In the genomic region with DNA sequence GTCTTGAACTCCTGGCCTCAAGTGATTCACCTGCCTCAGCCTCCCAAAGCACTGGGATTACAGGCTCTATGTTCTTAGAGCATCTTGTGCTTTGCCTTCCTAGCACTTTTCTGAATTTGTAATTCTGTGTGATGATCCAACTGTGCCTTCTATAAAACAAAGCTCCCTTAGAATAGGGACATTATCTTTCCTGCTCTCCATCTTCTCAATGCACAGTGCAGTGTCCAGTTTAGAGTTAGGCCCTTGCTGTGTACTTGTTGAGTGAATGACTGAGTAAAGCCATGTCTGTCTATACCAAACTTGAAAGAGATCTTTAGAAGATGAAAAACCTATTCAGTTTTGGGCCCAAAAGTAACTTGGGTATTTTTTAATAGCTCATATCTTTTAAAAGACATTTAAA, we compare ENCODE assay signal across 31 cellular contexts.
"Had no signal": no experiment of that assay in that cellular context is flagged by ENCODE, and none has a peak within 500 bp of the region (broad histone marks: within the 10 kb centered on the region; RNA-seq: fewer than 3 reads in every experiment).

No MANE protein-coding gene starts in this region.

- H3K9me3 ChIP-seq: SJSA1 had no signal

- H3K4me3 Mint-ChIP-seq: activated CD4-positive, alpha-beta memory T cell treated with anti-CD3 and anti-CD28 coated beads, Interleukin-2, amount 10 ng/mL, durations not matched to agents 7 days and 5 days; activated naive CD4-positive, alpha-beta T cell treated with anti-CD3 and anti-CD28 coated beads, Interleukin-2, amount 50 U/mL, for 24 hours; activated naive CD8-positive, alpha-beta T cell treated with anti-CD3 and anti-CD28 coated beads, Interleukin-2, amount 10 ng/mL, durations not matched to agents 7 days and 5 days; activated T-cell treated with anti-CD3 and anti-CD28 coated beads, Interleukin-2, amount 50 U/mL, for 24 hours had no signal

- H3K27ac Mint-ChIP-seq: activated CD4-positive, alpha-beta memory T cell treated with anti-CD3 and anti-CD28 coated beads, Interleukin-2, amount 10 ng/mL, durations not matched to agents 7 days and 5 days; activated naive CD4-positive, alpha-beta T cell treated with anti-CD3 and anti-CD28 coated beads, Interleukin-2, amount 50 U/mL, for 24 hours; activated naive CD8-positive, alpha-beta T cell treated with anti-CD3 and anti-CD28 coated beads, Interleukin-2, amount 10 ng/mL, durations not matched to agents 7 days and 5 days; activated T-cell treated with anti-CD3 and anti-CD28 coated beads, Interleukin-2, amount 50 U/mL, for 24 hours; activated T-helper 2 cell treated with anti-CD3 and anti-CD28 coated beads, Interferon-gamma antibody, Interleukin-2, Interleukin-4, amounts not matched to agents 10 μg/mL and 5 μg/mL and 100 μg/mL, durations not matched to agents 14 hours and 24 hours and 36 hours; T-cell had no signal

- ATAC-seq: Panc1, SK-N-SH treated with all-trans-retinoic acid at 6 μM for 48 hours, T-cell had no signal

- DNase-seq: activated CD4-positive, alpha-beta memory T cell treated with anti-CD3 and anti-CD28 coated beads, Interleukin-2, amount 10 ng/mL, durations not matched to agents 7 days and 5 days; activated CD4-positive, alpha-beta T cell treated with anti-CD3 and anti-CD28 coated beads for 1 hour; activated CD4-positive, alpha-beta T cell treated with anti-CD3 and anti-CD28 coated beads for 48 hours; activated CD4-positive, CD25-positive, alpha-beta regulatory T cell; activated gamma-delta T cell; activated naive CD4-positive, alpha-beta T cell treated with Interleukin-2 at 50 U/mL for 16 hours; activated naive CD8-positive, alpha-beta T cell treated with anti-CD3 and anti-CD28 coated beads, Interleukin-2, amount 10 ng/mL, durations not matched to agents 7 days and 5 days; activated T-cell treated with anti-CD3 and anti-CD28 coated beads, Interleukin-2, amount 50 U/mL, for 24 hours; amygdala; caudate nucleus; cerebellar nuclear complex; Kasumi-1; KG1; MM.1S; MV-4-11; NCI-H1092; NCI-H1436 treated with DMSO at 0.1 percent for 48 hours; NCI-H1694 treated with DMSO at 0.1 percent for 48 hours; NCI-H2029; NCI-H345; NCI-H524 treated with DMSO at 0.1 percent for 48 hours; RPMI8226; SHP77 treated with DMSO at 0.1 percent for 48 hours; T-cell; T-helper 2 cell; T-helper 9 cell had no signal

- H3K27me3 Mint-ChIP-seq: activated CD4-positive, alpha-beta memory T cell treated with anti-CD3 and anti-CD28 coated beads, Interleukin-2, amount 10 ng/mL, durations not matched to agents 7 days and 5 days; activated naive CD4-positive, alpha-beta T cell treated with anti-CD3 and anti-CD28 coated beads, Interleukin-2, amount 50 U/mL, for 24 hours; activated naive CD8-positive, alpha-beta T cell treated with anti-CD3 and anti-CD28 coated beads, Interleukin-2, amount 10 ng/mL, durations not matched to agents 7 days and 5 days; activated T-cell treated with anti-CD3 and anti-CD28 coated beads, Interleukin-2, amount 50 U/mL, for 24 hours; T-cell had no signal
